In genomic region chr6:22062807-22063408, GRCh38 we compare ENCODE assay signal across 8 cellular contexts.
DNase-seq lines count a peak whose midpoint lies in the region; ATAC-seq and TF ChIP-seq lines count a peak whose summit lies in the region.

No MANE protein-coding gene starts in this region.

- intact Hi-C loops in ascending aorta (cut with DNase I), result no loop called here

- H3K36me3 ChIP-seq in ascending aorta, result no peaks in the 10 kb centered on the region

- no peak overlapping the region for H3K27ac ChIP-seq in ascending aorta

- peaks cover 5 to 7% of the 10 kb centered on the region in 2 donors for H3K4me1 ChIP-seq in ascending aorta

- H3K4me3 ChIP-seq in ascending aorta, result no peak overlapping the region

- POLR2A ChIA-PET in GM10248 (lab: Yijun Ruan, JAX), result no interaction called here

- no peak for TF ChIP-seq CTCF in GM10248 (IDR thresholded peaks at IDR 0.05; ENCODE audit: control extremely low read depth, extremely low read depth, low read depth, missing control alignments)
- no peak for TF ChIP-seq CTCF in ascending aorta (IDR thresholded peaks at IDR 0.05)

- peak; percentile 63 for ATAC-seq in GM21529 (IDR thresholded peaks at IDR 0.05; ENCODE audit: unreplicated experiment)

- H3K9me3 ChIP-seq in ascending aorta, result no peaks in the 10 kb centered on the region

- DNase-seq in GM10248 (ENCODE audit: extremely low spot score) (peak; percentile 32), MV-4-11 (lab: John Stamatoyannopoulos, UW) (peak; percentile 99), amygdala (lab: John Stamatoyannopoulos, UW) (peak in 35 of 56 donors; percentile 2 to 48 (median 18)), DMS53 treated with DMSO at 0.1 percent for 48 hours (lab: John Stamatoyannopoulos, UW; ENCODE audit: unreplicated experiment) (no peak), ascending aorta (ENCODE audit: low spot score in 2 of 2) (no peak), AG08396 (ENCODE audit: low spot score) (no peak)
- DNase-seq in stimulated activated CD4-positive, alpha-beta T cell treated with anti-CD3 and anti-CD28 coated beads, Interleukin-2, amount 100 ng/mL, for 48 hours, result peak; percentile 1 to 21

- no peaks in the 10 kb centered on the region for H3K27me3 ChIP-seq in ascending aorta

- CTCF ChIA-PET in GM10248 (lab: Yijun Ruan, JAX), result interaction anchor here (1.0 to 2.0 kb wide), 3 partner anchors 12 to 86 kb away, joined by 3 to 5 read pairs (median 4); no protein-coding TSS in a partner anchor

Comparison
In these comparisons a context has a peak if more than half of its experiments do, and no peak if none do; other contexts are left out.
1. DNase-seq: peak in GM10248 (single experiment), MV-4-11 (single experiment), amygdala (35 of 56) and stimulated activated CD4-positive, alpha-beta T cell treated with anti-CD3 and anti-CD28 coated beads, Interleukin-2, amount 100 ng/mL, for 48 hours (2 of 2); none in DMS53 treated with DMSO at 0.1 percent for 48 hours (single experiment), ascending aorta (0 of 2) and AG08396 (single experiment).